ENCODE assay signal across 17 cellular contexts in the genomic region with DNA sequence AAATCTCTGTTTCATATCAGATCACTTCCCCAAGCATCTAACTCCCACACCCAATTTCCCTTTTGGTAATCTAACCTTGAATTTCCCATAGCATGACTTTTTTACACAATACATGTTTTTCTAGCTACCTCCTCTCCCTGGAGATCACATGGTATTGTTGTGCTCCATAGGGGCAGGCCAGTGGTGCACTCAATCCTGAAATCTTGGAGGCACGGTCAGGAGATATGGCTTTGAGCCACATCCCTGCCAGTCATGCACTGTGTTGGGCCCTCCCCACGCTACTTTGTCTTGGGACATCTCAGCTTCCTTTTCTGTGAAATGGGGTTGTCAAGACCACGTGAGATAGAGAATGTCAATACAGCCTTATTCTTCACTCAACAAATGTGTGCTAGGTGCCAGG. TPM values are rescaled to one million over a fixed set of nuclear protein-coding genes. Genes with fewer than 3 reads are reported as not detected.
"Had no signal": no experiment of that assay in that cellular context is flagged by ENCODE, and none has a peak within 500 bp of the region (broad histone marks: within the 10 kb centered on the region; RNA-seq: fewer than 3 reads in every experiment).

No MANE protein-coding gene starts in this region.

- H3K4me3 ChIP-seq: heart left ventricle, ovary, smooth muscle cell, uterus had no signal

- ATAC-seq: esophagus mucosa, heart left ventricle, natural killer cell had no signal

- H3K9me3 Mint-ChIP-seq: natural killer cell had no signal

- FAIRE-seq: colon, frontal cortex had no signal

- H3K9me3 ChIP-seq: ovary, uterus had no signal

- H3K4me3 Mint-ChIP-seq: endodermal cell, mesothelial cell of epicardium, natural killer cell, neural crest cell had no signal

- H3K27ac Mint-ChIP-seq: endodermal cell, mesothelial cell of epicardium, natural killer cell had no signal

- H3K36me3 Mint-ChIP-seq: mesothelial cell of epicardium, natural killer cell had no signal

- H3K27me3 ChIP-seq: heart left ventricle, ovary, uterus had no signal

- H3K36me3 ChIP-seq: heart left ventricle, ovary, uterus had no signal

- H3K4me1 Mint-ChIP-seq: mesothelial cell of epicardium had no signal

- H3K27ac ChIP-seq: heart left ventricle, ovary, uterus had no signal

- H3K4me1 ChIP-seq: heart left ventricle, uterus had no signal

- DNase-seq: effector CD4-positive, alpha-beta T cell; endodermal cell; heart left ventricle; hippocampal formation; natural killer cell; ovary; right cardiac atrium; stimulated activated CD4-positive, alpha-beta T cell treated with anti-CD3 and anti-CD28 coated beads, Interleukin-2, amount 100 ng/mL, for 48 hours; stimulated activated naive CD4-positive, alpha-beta T cell treated with Interleukin-2 at 50 U/mL for 16 hours; trophoblast cell; uterus had no signal

RNA-seq across cellular contexts. Expression of a gene that starts 36.7 kb away (rescaled TPM):
- total RNA-seq: natural killer cell, smooth muscle cell had no signal
